12 cellular contexts compared by ENCODE assay signal in the genomic region with DNA sequence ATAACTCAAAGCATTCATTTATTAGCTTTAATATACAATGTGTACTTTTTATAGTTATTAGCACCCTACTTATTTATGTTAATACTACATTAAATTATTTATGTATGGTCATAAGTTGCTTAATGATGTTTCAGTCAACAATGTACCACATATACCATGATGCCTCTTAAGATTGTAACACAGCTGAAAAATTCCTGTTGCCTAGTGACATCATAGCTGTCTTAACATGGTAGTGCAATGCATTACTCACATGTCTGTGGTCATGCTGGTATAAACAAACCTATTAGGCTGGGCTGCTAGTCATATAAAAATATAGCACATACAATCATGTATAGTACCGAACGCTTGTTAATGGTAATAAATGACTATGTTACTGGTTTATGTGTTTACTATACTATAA.
DNase-seq lines count a peak whose midpoint lies in the region; ATAC-seq, FAIRE-seq and TF ChIP-seq lines count a peak whose summit lies in the region.
"Had no signal": no experiment of that assay in that cellular context is flagged by ENCODE, and none has a peak within 500 bp of the region (broad histone marks: within the 10 kb centered on the region; RNA-seq: fewer than 3 reads in every experiment).

No MANE protein-coding gene starts in this region.

- no peak overlapping the region for H2BK12ac ChIP-seq in trophoblast cell (ENCODE audit: low read length)

- H3K27me3 ChIP-seq in GM23248 (replicated peaks; ENCODE audit: insufficient read depth), result no peaks in the 10 kb centered on the region
- no peaks in the 10 kb centered on the region for H3K27me3 ChIP-seq in trophoblast cell (ENCODE audit: insufficient read depth, low read length)
- H3K27me3 ChIP-seq: stomach had no signal

- H3K9ac ChIP-seq in GM23248 (no peak overlapping the region), trophoblast cell (ENCODE audit: low read length) (no peak overlapping the region)

- no peak overlapping the region for H3K4ac ChIP-seq in trophoblast cell (ENCODE audit: low read depth, low read length)

- no peak overlapping the region for H2BK5ac ChIP-seq in trophoblast cell (ENCODE audit: low read depth, low read length, poor library complexity)

- H2AFZ ChIP-seq in GM23248 (no peak overlapping the region), trophoblast cell (ENCODE audit: insufficient read depth, low read length, poor library complexity) (no peak overlapping the region)

- no peak for TF ChIP-seq CTCF in epithelial cell of esophagus (IDR thresholded peaks at IDR 0.05; ENCODE audit: insufficient read depth, low read depth, low read length, missing control alignments)
- TF ChIP-seq CTCF in activated CD8-positive, alpha-beta T cell treated with anti-CD3 and anti-CD28 coated beads for 36 hours (IDR thresholded peaks at IDR 0.05), result no peak

- peaks cover 20% of the 10 kb centered on the region for H3F3A ChIP-seq in GM23248 (ENCODE audit: insufficient read depth)

- H3K27ac ChIP-seq in GM23248 (peak overlapping the region; percentile 86), trophoblast cell (ENCODE audit: low read depth, low read length) (no peak overlapping the region)
- H3K27ac ChIP-seq: stomach had no signal

- no peak overlapping the region for H2BK120ac ChIP-seq in trophoblast cell (ENCODE audit: insufficient read depth, low read length, poor library complexity)

- no peak overlapping the region for H4K12ac ChIP-seq in trophoblast cell (ENCODE audit: low read depth, low read length)

- H2AK5ac ChIP-seq in trophoblast cell (ENCODE audit: low read length), result no peak overlapping the region

- FAIRE-seq in RCC 7860 (lab: Jason Lieb, UNC), result peak; percentile 8

- H3K23ac ChIP-seq in trophoblast cell (ENCODE audit: low read length), result no peak overlapping the region

- no peaks in the 10 kb centered on the region for H3K9me2 ChIP-seq in GM23248 (ENCODE audit: insufficient read depth)

- no peaks in the 10 kb centered on the region for H3K79me1 ChIP-seq in trophoblast cell (ENCODE audit: low read length)

- H3K4me3 Mint-ChIP-seq in activated CD8-positive, alpha-beta T cell treated with anti-CD3 and anti-CD28 coated beads for 36 hours, result no peak overlapping the region
- H3K4me3 Mint-ChIP-seq: T-helper 2 cell treated with Interferon-gamma antibody and Interleukin-4, amounts not matched to agents 5 μg/mL and 100 μg/mL, for 36 hours had no signal

- no peak for ATAC-seq in activated CD8-positive, alpha-beta T cell treated with anti-CD3 and anti-CD28 coated beads for 36 hours
- ATAC-seq in HG03439 (IDR thresholded peaks at IDR 0.05; ENCODE audit: unreplicated experiment), result no peak

- in situ Hi-C loops in GM23248 (cut with MboI), result no loop called here

- no peak overlapping the region for H3K14ac ChIP-seq in trophoblast cell (ENCODE audit: low read length)

- no peak overlapping the region for H3K18ac ChIP-seq in trophoblast cell (ENCODE audit: low read length)

- peaks cover 18% of the 10 kb centered on the region for H3K4me1 ChIP-seq in GM23248 (ENCODE audit: insufficient read depth)
- H3K4me1 ChIP-seq in trophoblast cell (ENCODE audit: control insufficient read depth in 1 of 2, insufficient read depth in 2 of 2, low read length in 2 of 2), result peaks cover 0 to 2% of the 10 kb centered on the region in 2 experiments

- DNase-seq in GM23248, result peak; percentile 93
- DNase-seq in RCC 7860 (ENCODE audit: low spot score), result peak; percentile 58
- DNase-seq in epithelial cell of esophagus (ENCODE audit: low read depth), result peak; percentile 94
- DNase-seq in trophoblast cell, result peak; percentile 81 to 95
- no peak for DNase-seq in activated CD8-positive, alpha-beta T cell treated with anti-CD3 and anti-CD28 coated beads for 36 hours
- DNase-seq in islet precursor cell, result no peak
- no peak for DNase-seq in activated naive CD4-positive, alpha-beta T cell treated with Interleukin-2 at 50 U/mL for 16 hours
- DNase-seq: activated T-cell treated with anti-CD3 and anti-CD28 coated beads for 4 hours, NCI-H82, stomach had no signal

- no peaks in the 10 kb centered on the region for H3K9me3 Mint-ChIP-seq in activated CD8-positive, alpha-beta T cell treated with anti-CD3 and anti-CD28 coated beads for 36 hours
- H3K9me3 Mint-ChIP-seq: T-helper 2 cell treated with Interferon-gamma antibody and Interleukin-4, amounts not matched to agents 5 μg/mL and 100 μg/mL, for 36 hours had no signal

- H4K20me1 ChIP-seq in GM23248 (ENCODE audit: insufficient read depth), result 0 out of 2 replicates have a peak, but pooled peaks cover 3% of the 10 kb centered on the region

- no peak overlapping the region for H3K27ac Mint-ChIP-seq in activated CD8-positive, alpha-beta T cell treated with anti-CD3 and anti-CD28 coated beads for 36 hours
- H3K27ac Mint-ChIP-seq: T-helper 2 cell treated with Interferon-gamma antibody and Interleukin-4, amounts not matched to agents 5 μg/mL and 100 μg/mL, for 36 hours had no signal

- H3K4me2 ChIP-seq in GM23248 (ENCODE audit: unreplicated experiment), result peak overlapping the region; percentile 35
- H3K4me2 ChIP-seq in trophoblast cell (ENCODE audit: low read length), result no peak overlapping the region

- 37 to 41% methylated on average over 2 of the region's 2 CpGs for WGBS in GM23248 (ENCODE audit: low coverage in 1 of 2, low lambda C conversion rate in 2 of 2, missing lambda C conversion rate in 2 of 2), 2 experiments
- WGBS in trophoblast cell (ENCODE audit: extremely low coverage, insufficient coverage, insufficient read length), result no CpG with 5 or more reads among the region's 2 CpGs

- no peaks in the 10 kb centered on the region for H3K27me3 Mint-ChIP-seq in activated CD8-positive, alpha-beta T cell treated with anti-CD3 and anti-CD28 coated beads for 36 hours

- POLR2A ChIA-PET in activated CD8-positive, alpha-beta T cell treated with anti-CD3 and anti-CD28 coated beads for 36 hours (lab: Charles Lee), result no interaction called here

- peaks cover 13% of the 10 kb centered on the region for H3K36me3 Mint-ChIP-seq in activated CD8-positive, alpha-beta T cell treated with anti-CD3 and anti-CD28 coated beads for 36 hours (ENCODE audit: low read depth)

- no peaks in the 10 kb centered on the region for H3K4me1 Mint-ChIP-seq in activated CD8-positive, alpha-beta T cell treated with anti-CD3 and anti-CD28 coated beads for 36 hours (ENCODE audit: low read depth)

- H3K36me3 ChIP-seq in GM23248 (ENCODE audit: low read depth), result no peaks in the 10 kb centered on the region
- H3K36me3 ChIP-seq in trophoblast cell (ENCODE audit: control insufficient read depth in 1 of 2, insufficient read depth in 2 of 2, low read length in 2 of 2), result peaks cover 0 to 2% of the 10 kb centered on the region in 2 experiments

- H3K9me3 ChIP-seq in GM23248 (ENCODE audit: low read depth), result no peaks in the 10 kb centered on the region
- no peaks in the 10 kb centered on the region for H3K9me3 ChIP-seq in trophoblast cell (ENCODE audit: insufficient read depth, low read depth, low read length)
- H3K9me3 ChIP-seq: stomach had no signal

- CTCF ChIA-PET in activated CD8-positive, alpha-beta T cell treated with anti-CD3 and anti-CD28 coated beads for 36 hours (lab: Charles Lee), result interaction anchor here (1.4 kb wide), 1 partner anchor 11 kb away, joined by 3 read pairs; no protein-coding TSS in a partner anchor

- intact Hi-C loops in activated CD8-positive, alpha-beta T cell treated with anti-CD3 and anti-CD28 coated beads for 36 hours (cut with micrococcal nuclease), result no loop called here

- H3K4me3 ChIP-seq in GM23248 (no peak overlapping the region), epithelial cell of esophagus (ENCODE audit: low read length) (no peak overlapping the region), trophoblast cell (ENCODE audit: low read depth, low read length) (no peak overlapping the region)
- H3K4me3 ChIP-seq: stomach had no signal

- H4K91ac ChIP-seq in trophoblast cell (ENCODE audit: low read depth, low read length), result no peak overlapping the region

- H4K8ac ChIP-seq in trophoblast cell (ENCODE audit: low read depth, low read length), result no peak overlapping the region

- H3K79me2 ChIP-seq in GM23248 (ENCODE audit: insufficient read depth), result peaks cover 25% of the 10 kb centered on the region
- H3K79me2 ChIP-seq in trophoblast cell (ENCODE audit: control insufficient read depth, insufficient read depth, low read length, poor library complexity), result no peaks in the 10 kb centered on the region

Comparison
In these comparisons a context has a peak if more than half of its experiments do, and no peak if none do; other contexts are left out.
1. DNase-seq: peak in GM23248 (single experiment), RCC 7860 (single experiment), epithelial cell of esophagus (single experiment) and trophoblast cell (2 of 2); none in activated CD8-positive, alpha-beta T cell treated with anti-CD3 and anti-CD28 coated beads for 36 hours (single experiment), islet precursor cell (single experiment) and activated naive CD4-positive, alpha-beta T cell treated with Interleukin-2 at 50 U/mL for 16 hours (single experiment).